In genomic region chr7:2700141-2700850, GRCh38 we compare ENCODE assay signal across 1 cellular context.
TF ChIP-seq lines count a peak whose summit lies in the region.

No MANE protein-coding gene starts in this region.

TF ChIP-seq in SK-N-SH, 30 proteins besides CTCF, POLR2A, EP300 and RAD21 (continued from another document):
- TF ChIP-seq REST (IDR thresholded peaks at IDR 0.05; ENCODE audit: low read depth, low read length) (no peak), IRF3 (IDR thresholded peaks at IDR 0.05; ENCODE audit: low read depth, low read length) (no peak), EZH2phosphoT487 (IDR thresholded peaks at IDR 0.05; ENCODE audit: borderline replicate concordance, low read depth) (no peak), NFIC (IDR thresholded peaks at IDR 0.05; ENCODE audit: borderline replicate concordance) (no peak), GATA2 (CRISPR knock-in tag; IDR thresholded peaks at IDR 0.05) (no peak), SMC3 (IDR thresholded peaks at IDR 0.05; ENCODE audit: low read depth, low read length) (no peak), TAF1 (IDR thresholded peaks at IDR 0.05; ENCODE audit: borderline replicate concordance, low read depth, low read length) (no peak), FOXJ3 (CRISPR knock-in tag; IDR thresholded peaks at IDR 0.05) (no peak), MEF2A (IDR thresholded peaks at IDR 0.05; ENCODE audit: borderline replicate concordance, low read depth) (no peak), RCOR1 (IDR thresholded peaks at IDR 0.05; ENCODE audit: low read length) (no peak), MAX (IDR thresholded peaks at IDR 0.05; ENCODE audit: low read depth) (no peak)
